Comparison of ENCODE assay signal across 6 cellular contexts in the genomic region with DNA sequence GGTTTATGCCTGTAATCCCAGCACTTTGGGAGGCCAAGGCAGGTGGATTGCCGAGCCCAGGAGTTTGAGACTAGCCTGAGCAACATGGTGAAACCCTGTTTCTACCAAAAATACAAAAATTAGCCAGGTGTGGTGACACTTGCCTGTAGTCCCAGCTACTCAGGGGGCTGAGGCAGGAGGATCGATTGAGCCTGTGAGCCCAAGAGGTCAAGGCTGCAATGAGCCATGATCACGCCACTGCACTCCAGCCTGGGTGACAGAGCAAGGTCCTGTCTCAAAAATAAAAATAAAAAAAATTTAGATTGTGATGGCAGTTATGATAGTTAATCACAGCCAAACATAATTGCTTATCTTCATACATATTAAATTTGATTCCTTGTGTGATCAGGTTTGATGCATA. TPM values are rescaled to one million over a fixed set of nuclear protein-coding genes. Genes with fewer than 3 reads are reported as not detected.
DNase-seq lines count a peak whose midpoint lies in the region; ATAC-seq, FAIRE-seq and TF ChIP-seq lines count a peak whose summit lies in the region.
"Not testable (repeated sequence)": the region's sequence is repeated elsewhere in the genome, so short reads cannot be mapped to it uniquely, and the experiment has no call there.

No MANE protein-coding gene starts in this region.

- TF ChIP-seq POLR2A in HepG2 (IDR thresholded peaks at IDR 0.05; ENCODE audit: insufficient read depth in 1 of 2, low read depth in 2 of 2, low read length in 2 of 2); right lobe of liver (IDR thresholded peaks at IDR 0.05): not testable (repeated sequence)

- not testable (repeated sequence) for DNase-seq in SK-N-MC (ENCODE audit: low read depth, low spot score); HepG2 (ENCODE audit: low spot score)
- DNase-seq in right lobe of liver, result peak in 2 of 3 donors; percentile 36 to 56

- not testable (repeated sequence) for H3K4me3 ChIP-seq in HEK293 (ENCODE audit: low read depth, low read length); iPS-18a (ENCODE audit: low read length); HepG2 (replicated peaks in 1 of 3; ENCODE audit: insufficient read depth in 1 of 3, low read depth in 2 of 3, low read length in 3 of 3); right lobe of liver
- H3K4me3 ChIP-seq in SK-N-MC, result peak overlapping the region; percentile 43

- not testable (repeated sequence) for FAIRE-seq in HepG2 (lab: Jason Lieb, UNC)

- WGBS in HepG2 (ENCODE audit: low lambda C conversion rate), result 85% methylated on average over 3 of the region's 3 CpGs
- WGBS in right lobe of liver (ENCODE audit: insufficient coverage, low coverage, low lambda C conversion rate, missing lambda C conversion rate), result 38% methylated on average over 3 of the region's 3 CpGs

- not testable (repeated sequence) for H3K9ac ChIP-seq in SK-N-MC (ENCODE audit: insufficient read length); HepG2 (ENCODE audit: insufficient read depth, low read depth, low read length)
- H3K9ac ChIP-seq in iPS-18a (ENCODE audit: low read length), result peak overlapping the region; percentile 7

- H3K9me3 ChIP-seq in HEK293 (ENCODE audit: control insufficient read depth, insufficient read depth, low read depth, low read length); SK-N-MC (ENCODE audit: low read depth, low read length); iPS-18a (ENCODE audit: control insufficient read depth, low read depth, low read length); HepG2 (ENCODE audit: low read length); right lobe of liver: not testable (repeated sequence)

- CTCF ChIA-PET in HEK293 (lab: Yijun Ruan, JAX); HepG2 (lab: Yijun Ruan, JAX; ENCODE audit: low intra/inter-chr PET ratio, low total read pairs): not testable (repeated sequence)

- ATAC-seq in HepG2, result peak; percentile 68
- ATAC-seq in right lobe of liver, result peak; percentile 59 to 85 (median 84)

- H3K79me2 ChIP-seq in HepG2 (ENCODE audit: insufficient read depth, low read length), result peaks cover 12% of the 10 kb centered on the region

- not testable (repeated sequence) for TF ChIP-seq EP300 in HepG2 (IDR thresholded peaks at IDR 0.05; ENCODE audit: low read depth in 2 of 2, low read length in 2 of 2); HepG2 (CRISPR knock-in tag; IDR thresholded peaks at IDR 0.05; ENCODE audit: borderline replicate concordance)

- in situ Hi-C loops in HepG2 (cut with HindIII; ENCODE audit: extremely low pct_ligation_motif_present, low pct_unique_long_range_greater_than_20kb), result not testable (repeated sequence)

- H2AFZ ChIP-seq in HepG2 (ENCODE audit: low read length), result not testable (repeated sequence)

- not testable (repeated sequence) for H3K4me1 ChIP-seq in HEK293 (ENCODE audit: control insufficient read depth, insufficient read depth, low read length)
- peaks cover 22% of the 10 kb centered on the region for H3K4me1 ChIP-seq in iPS-18a (ENCODE audit: control insufficient read depth, low read depth, low read length)
- peaks cover 39% of the 10 kb centered on the region for H3K4me1 ChIP-seq in HepG2 (ENCODE audit: insufficient read depth, low read length)
- H3K4me1 ChIP-seq in right lobe of liver, result peaks cover 0 to 34% (median 3%) of the 10 kb centered on the region in 4 donors

- H3K27me3 ChIP-seq in iPS-18a (ENCODE audit: control insufficient read depth, insufficient read depth, low read length); HepG2 (ENCODE audit: control insufficient read depth in 1 of 2, insufficient read depth in 2 of 2, low read length in 2 of 2); right lobe of liver: not testable (repeated sequence)

- H3K4me2 ChIP-seq in HepG2 (ENCODE audit: low read depth, low read length), result not testable (repeated sequence)

- H3K36me3 ChIP-seq in HEK293 (ENCODE audit: control insufficient read depth in 2 of 2, insufficient read depth in 1 of 2, low read length in 2 of 2); SK-N-MC (ENCODE audit: insufficient read depth, low read length); iPS-18a (ENCODE audit: control insufficient read depth, low read depth, low read length); HepG2 (replicated peaks in 1 of 2; ENCODE audit: control insufficient read depth in 1 of 2, insufficient read depth in 2 of 2, low read length in 2 of 2); right lobe of liver: not testable (repeated sequence)

- BruUV-seq in HepG2 (replicated peaks; lab: Mats Ljungman, UMichigan), result not testable (repeated sequence)

- not testable (repeated sequence) for H4K20me1 ChIP-seq in HepG2 (ENCODE audit: insufficient read depth, low read length)

- intact Hi-C loops in HepG2 (cut with micrococcal nuclease; ENCODE audit: unreplicated experiment); right lobe of liver (cut with DNase I): not testable (repeated sequence)

- POLR2A ChIA-PET in HEK293 (lab: Yijun Ruan, JAX); HepG2 (lab: Yijun Ruan, JAX): not testable (repeated sequence)

- TF ChIP-seq CTCF in HEK293 (tag by site-specific recombination; IDR thresholded peaks at IDR 0.05); VCaP (conservative IDR thresholded peaks at IDR 0.05); HepG2 (CRISPR knock-in tag; IDR thresholded peaks at IDR 0.05); right lobe of liver (IDR thresholded peaks at IDR 0.05): not testable (repeated sequence)

- TF ChIP-seq RAD21 in HepG2 (CRISPR knock-in tag; IDR thresholded peaks at IDR 0.05), result not testable (repeated sequence)

- H3K27ac ChIP-seq in HEK293 (ENCODE audit: extremely low read depth, low read depth, low read length); iPS-18a (ENCODE audit: low read length); HepG2 (ENCODE audit: extremely low read length, insufficient read depth, low read length): not testable (repeated sequence)
- peak overlapping the region; percentile 82; the same call in 1 of the 2 replicates for H3K27ac ChIP-seq in SK-N-MC
- peak overlapping the region; percentile 11; the same call in 1 of the 2 replicates for H3K27ac ChIP-seq in VCaP
- H3K27ac ChIP-seq in right lobe of liver, result peak overlapping the region in 1 of 3 donors; percentile 16

TF ChIP-seq in HEK293, 187 proteins besides CTCF, POLR2A, EP300 and RAD21:
- TF ChIP-seq ZBTB17 (tag by site-specific recombination; IDR thresholded peaks at IDR 0.05), result peak; percentile 42; the same call in 1 of the 2 replicates
TF ChIP-seq in HEK293: peak in this region for 1; not testable (repeated sequence) for 186.

RNA-seq across cellular contexts. Expression of a gene that starts 58.6 kb away (rescaled TPM):
- 23.0 and 24.3 TPM in 2 replicates for total RNA-seq in HepG2 (2016; rRNA removed; fragmentation: Illumina TruSeq; extraction: Trizol)
- 4.9 and 6.3 TPM in 2 replicates for total RNA-seq in HepG2 (2016; cell fraction: cytosol; rRNA removed; fragmentation: Illumina TruSeq; extraction: Trizol; ENCODE audit: low read depth)
- total RNA-seq in HepG2 (2016; cell fraction: insoluble cytoplasmic fraction; rRNA removed; fragmentation: Illumina TruSeq; extraction: Trizol), result 22.0 and 23.7 TPM in 2 replicates
- total RNA-seq in HepG2 (2016; cell fraction: membrane; rRNA removed; fragmentation: Illumina TruSeq; extraction: Trizol), result 5.0 and 6.3 TPM in 2 replicates
- total RNA-seq in HepG2 (2016; cell fraction: nucleus; rRNA removed; fragmentation: Illumina TruSeq; extraction: Trizol), result 35.9 and 37.8 TPM in 2 replicates
- polyA plus RNA-seq in HepG2 (2011; rRNA removed), result 17.2 and 19.2 TPM in 2 replicates
- polyA plus RNA-seq in HepG2 (2011; cell fraction: cytosol; rRNA removed), result 13.6 and 17.3 TPM in 2 replicates
- 22.9 and 26.6 TPM in 2 replicates for polyA plus RNA-seq in HepG2 (2011; cell fraction: nucleus; rRNA removed)
- 12.4 and 13.7 TPM in 2 replicates for polyA plus RNA-seq in HepG2 (2012)
- polyA plus RNA-seq in HepG2 (2016; cell fraction: cytosol; fragmentation: Illumina TruSeq; extraction: Trizol; ENCODE audit: low read depth), result 0.24 and 0.32 TPM in 2 replicates
- 12.6 and 13.0 TPM in 2 replicates for polyA plus RNA-seq in HepG2 (2016; cell fraction: insoluble cytoplasmic fraction; fragmentation: Illumina TruSeq; extraction: Trizol; ENCODE audit: low read depth)
- 0.80 and 1.2 TPM in 2 replicates for polyA plus RNA-seq in HepG2 (2016; cell fraction: membrane; fragmentation: Illumina TruSeq; extraction: Trizol; ENCODE audit: low read depth)
- polyA plus RNA-seq in HepG2 (2016; cell fraction: nucleus; fragmentation: Illumina TruSeq; extraction: Trizol; ENCODE audit: insufficient read depth, low read depth), result 21.9 and 25.9 TPM in 2 replicates
- polyA minus RNA-seq in HepG2 (2011; rRNA and poly(A)+ RNA removed; ENCODE audit: low replicate concordance), result 24.7 and 32.1 TPM in 2 replicates
- 18.1 and 20.7 TPM in 2 replicates for polyA minus RNA-seq in HepG2 (2011; cell fraction: cytosol; rRNA and poly(A)+ RNA removed)
- polyA minus RNA-seq in HepG2 (2011; cell fraction: nucleus; rRNA and poly(A)+ RNA removed), result 83.3 and 91.0 TPM in 2 replicates
- 10 to 100 TPM; 22.1 to 32.1 (median 27.2) TPM for total RNA-seq in right lobe of liver
